In genomic region chr22:36771376-36772063, GRCh38 we compare ENCODE assay signal across 18 cellular contexts. TPM values are rescaled to one million over a fixed set of nuclear protein-coding genes. Genes with fewer than 3 reads are reported as not detected.
A peak's percentile ranks its signal among the peaks of the same experiment; 100 is the strongest.
DNase-seq lines count a peak whose midpoint lies in the region; ATAC-seq and TF ChIP-seq lines count a peak whose summit lies in the region.
"Had no signal": no experiment of that assay in that cellular context is flagged by ENCODE, and none has a peak within 500 bp of the region (broad histone marks: within the 10 kb centered on the region; RNA-seq: fewer than 3 reads in every experiment).

No MANE protein-coding gene starts in this region.

- H3K4me1 ChIP-seq in right cardiac atrium (ENCODE audit: control insufficient read depth, insufficient read depth, low read length) (peaks cover 8% of the 10 kb centered on the region), thyroid gland (peaks cover 18 to 58% of the 10 kb centered on the region in 2 donors)

- no peak overlapping the region for H3K27ac Mint-ChIP-seq in chondrocyte (ENCODE audit: unreplicated experiment)
- H3K27ac Mint-ChIP-seq in nephron progenitor cell: peak overlapping the region; percentile 4

- H3K9me3 Mint-ChIP-seq in chondrocyte (ENCODE audit: low read depth) (no peaks in the 10 kb centered on the region), nephron progenitor cell (peaks cover 3% of the 10 kb centered on the region)

- H3K4me3 ChIP-seq in right cardiac atrium (ENCODE audit: low read length) (no peak overlapping the region), thyroid gland (replicated peaks in 1 of 3) (no peak overlapping the region)
- H3K4me3 ChIP-seq: PC-9 had no signal

- ATAC-seq in right cardiac atrium (no peak), GM21515 (IDR thresholded peaks at IDR 0.05; ENCODE audit: unreplicated experiment) (no peak), HG03095 (IDR thresholded peaks at IDR 0.05; ENCODE audit: unreplicated experiment) (no peak), GM18520 (IDR thresholded peaks at IDR 0.05; ENCODE audit: unreplicated experiment) (no peak)

- peak; percentile 44 for DNase-seq in cardiac septum (ENCODE audit: low spot score)
- no peak for DNase-seq in right cardiac atrium
- DNase-seq in chondrocyte (ENCODE audit: low spot score): peak; percentile 69
- no peak for DNase-seq in nephron progenitor cell
- no peak for DNase-seq in thyroid gland
- DNase-seq: DMS 273 treated with DMSO at 0.1 percent for 48 hours, NCI-H1417 treated with DMSO at 0.1 percent for 48 hours, NCI-H2029, NCI-H774, PC-9 had no signal

- intact Hi-C loops in cardiac septum (cut with DNase I): loop anchor here (10.0 kb wide), 2 partner anchors 227 to 393 kb away; no protein-coding TSS in a partner anchor
- intact Hi-C loops in right cardiac atrium (cut with DNase I): no loop called here
- intact Hi-C loops in thyroid gland (cut with DNase I): no loop called here

- H3K9me3 ChIP-seq in right cardiac atrium (ENCODE audit: control insufficient read depth, low read length) (no peaks in the 10 kb centered on the region), thyroid gland (no peaks in the 10 kb centered on the region)

- no peak for TF ChIP-seq POLR2A in thyroid gland (IDR thresholded peaks at IDR 0.05)

- TF ChIP-seq CTCF in chondrocyte (IDR thresholded peaks at IDR 0.05): no peak
- TF ChIP-seq CTCF in nephron progenitor cell (IDR thresholded peaks at IDR 0.05): no peak
- no peak for TF ChIP-seq CTCF in thyroid gland (IDR thresholded peaks at IDR 0.05)

- H3K27ac ChIP-seq in right cardiac atrium (ENCODE audit: low read length) (no peak overlapping the region), thyroid gland (peak overlapping the region in 2 of 3 donors; percentile 78 to 93)
- H3K27ac ChIP-seq: C4-2B, PC-9 had no signal

- H3K36me3 Mint-ChIP-seq in chondrocyte (ENCODE audit: low read depth) (peaks cover 2% of the 10 kb centered on the region), nephron progenitor cell (ENCODE audit: low read depth) (peaks cover 34% of the 10 kb centered on the region)

- peaks cover 0 to 4% of the 10 kb centered on the region in 2 donors for H3K36me3 ChIP-seq in thyroid gland

- WGBS in right cardiac atrium: 96% methylated on average over 13 of the region's 13 CpGs
- 96 to 97% methylated on average over 9 to 13 of the region's 13 CpGs for WGBS in thyroid gland, 2 donors

- H3K4me1 Mint-ChIP-seq in chondrocyte (ENCODE audit: low read depth): peaks cover 14% of the 10 kb centered on the region
- peaks cover 48% of the 10 kb centered on the region for H3K4me1 Mint-ChIP-seq in nephron progenitor cell

- H3K27me3 ChIP-seq in right cardiac atrium (ENCODE audit: control insufficient read depth, insufficient read depth) (no peaks in the 10 kb centered on the region), thyroid gland (no peaks in the 10 kb centered on the region)

- H3K27me3 Mint-ChIP-seq in chondrocyte (ENCODE audit: low read depth): no peaks in the 10 kb centered on the region
- H3K27me3 Mint-ChIP-seq in nephron progenitor cell (ENCODE audit: low read depth, poor library complexity): peaks cover 3% of the 10 kb centered on the region

- no peak overlapping the region for H3K4me3 Mint-ChIP-seq in chondrocyte (ENCODE audit: unreplicated experiment)
- H3K4me3 Mint-ChIP-seq in nephron progenitor cell: no peak overlapping the region
- H3K4me3 Mint-ChIP-seq: H9 had no signal

RNA-seq across cellular contexts. Expression of gene IFT27, which starts 4.4 kb away (rescaled TPM):
- total RNA-seq in cardiac septum (24.7 TPM), right cardiac atrium (10 to 100 TPM; 24.1 to 37.6 (median 32.3) TPM), chondrocyte (23.0 to 31.4 TPM (median 24.4 TPM) in 3 replicates), thyroid gland (10 to 100 TPM; 25.1 to 39.2 (median 36.3) TPM)
- polyA plus RNA-seq in right cardiac atrium: 32.5 TPM

RNA-seq across cellular contexts. Expression of gene PVALB, which starts 45.3 kb away (rescaled TPM):
- total RNA-seq in cardiac septum (not detected), right cardiac atrium (not detected), chondrocyte (not detected in 3 replicates), thyroid gland (not detected)
- not detected for polyA plus RNA-seq in right cardiac atrium
- total RNA-seq: Daoy, NCI-H460, PC-9, SK-MEL-5 had no signal

Comparison
In these comparisons a context has a peak if more than half of its experiments do, and no peak if none do; other contexts are left out.
1. DNase-seq: peak in cardiac septum (single experiment) and chondrocyte (single experiment); none in right cardiac atrium (0 of 3), nephron progenitor cell (single experiment) and thyroid gland (0 of 2).